ENCODE assay signal across 8 cellular contexts in the genomic region with DNA sequence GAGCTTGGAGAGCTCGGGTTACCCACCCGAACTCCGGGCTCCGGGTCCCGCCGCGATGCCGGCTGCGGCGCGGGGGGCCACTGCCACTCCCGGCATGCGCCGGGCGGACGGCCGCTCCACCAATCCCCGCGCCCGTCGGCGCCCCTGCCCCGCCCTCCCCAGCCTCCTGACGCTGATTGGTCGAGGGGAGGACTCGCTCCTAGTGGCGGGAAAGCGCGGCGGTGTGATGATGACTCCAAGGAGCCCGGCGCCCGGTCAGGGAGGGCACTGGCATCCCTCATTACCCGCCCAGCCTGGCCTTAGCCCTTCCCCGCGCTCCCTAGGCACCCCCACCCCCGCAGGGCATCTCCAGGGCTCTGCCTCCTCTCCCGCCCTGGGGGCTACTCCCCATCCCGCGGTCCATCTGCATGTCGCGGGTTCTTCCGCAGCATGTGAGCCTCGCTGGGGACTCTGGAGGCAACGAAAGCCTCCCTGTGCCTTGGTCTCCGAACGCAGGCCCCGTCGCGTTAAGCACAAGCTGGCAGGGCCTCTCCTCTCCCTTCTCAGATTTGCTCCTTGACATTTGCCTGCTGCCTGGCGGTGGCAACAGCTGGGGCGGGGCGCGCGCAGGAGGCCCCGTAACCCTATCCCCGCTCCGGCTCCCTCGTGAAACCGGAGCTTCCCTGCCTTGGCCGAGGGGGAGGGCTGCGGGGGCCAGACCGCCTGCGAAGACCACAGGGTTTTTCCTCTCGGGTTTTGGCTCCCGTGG. TPM values are rescaled to one million over a fixed set of nuclear protein-coding genes. Genes with fewer than 3 reads are reported as not detected.
DNase-seq lines count a peak whose midpoint lies in the region; ATAC-seq and TF ChIP-seq lines count a peak whose summit lies in the region.

No MANE protein-coding gene starts in this region.

- peak; percentile 4 for DNase-seq in NCI-H187 treated with DMSO at 0.1 percent for 48 hours (lab: John Stamatoyannopoulos, UW)
- DNase-seq in T-helper 2 cell treated with Interferon-gamma antibody and Interleukin-4, amounts not matched to agents 5 μg/mL and 100 μg/mL, for 36 hours (ENCODE audit: low spot score): peak; percentile 83
- DNase-seq in ascending aorta (ENCODE audit: low spot score in 2 of 2): peak; percentile 52 to 91
- peak; percentile 95 for DNase-seq in hepatocyte (ENCODE audit: low spot score)
- peak; percentile 59 for DNase-seq in renal cortical epithelial cell (ENCODE audit: low read depth)
- DNase-seq in vagina (ENCODE audit: extremely low spot score in 2 of 2): no peak

- H3K27ac ChIP-seq in ascending aorta: no peak overlapping the region
- no peak overlapping the region for H3K27ac ChIP-seq in hepatocyte
- no peak overlapping the region for H3K27ac ChIP-seq in vagina

- H3K4me3 ChIP-seq in ascending aorta (peak overlapping the region; percentile 51 to 79), hepatocyte (peak overlapping the region; percentile 51), vagina (peak overlapping the region; percentile 70 to 85)

- H3K4me1 ChIP-seq in ascending aorta: peaks cover 9 to 10% of the 10 kb centered on the region in 2 donors
- peaks cover 13% of the 10 kb centered on the region for H3K4me1 ChIP-seq in hepatocyte (ENCODE audit: insufficient read depth)
- peaks cover 17% of the 10 kb centered on the region for H3K4me1 ChIP-seq in vagina

- peak overlapping the region; percentile 99 for H3K4me2 ChIP-seq in hepatocyte

- no peaks in the 10 kb centered on the region for H4K20me1 ChIP-seq in hepatocyte (ENCODE audit: insufficient read depth, poor library complexity, severe bottlenecking)

- H3K9me2 ChIP-seq in hepatocyte (replicated peaks; ENCODE audit: insufficient read depth): no peaks in the 10 kb centered on the region

- H3K9me3 ChIP-seq in ascending aorta (no peaks in the 10 kb centered on the region), hepatocyte (ENCODE audit: low read depth) (no peaks in the 10 kb centered on the region), vagina (no peaks in the 10 kb centered on the region)

- H3K36me3 ChIP-seq in ascending aorta (no peaks in the 10 kb centered on the region), hepatocyte (replicated peaks; ENCODE audit: insufficient read depth, low read depth) (no peaks in the 10 kb centered on the region), vagina (no peaks in the 10 kb centered on the region)

- intact Hi-C loops in ascending aorta (cut with DNase I) (loop anchor here (1.0 to 2.0 kb wide), 2 partner anchors 45 to 70 kb away; partner anchors contain the start of genes NFATC2IP and RABEP2), vagina (cut with DNase I) (no loop called here)

- peak; percentile 85 for ATAC-seq in HG02884 (IDR thresholded peaks at IDR 0.05; ENCODE audit: unreplicated experiment)

- peak overlapping the region; percentile 70 for H3K27ac Mint-ChIP-seq in T-helper 2 cell treated with Interferon-gamma antibody and Interleukin-4, amounts not matched to agents 5 μg/mL and 100 μg/mL, for 36 hours

- H3K4me1 Mint-ChIP-seq in T-helper 2 cell treated with Interferon-gamma antibody and Interleukin-4, amounts not matched to agents 5 μg/mL and 100 μg/mL, for 36 hours (ENCODE audit: low read depth): peaks cover 18% of the 10 kb centered on the region

- TF ChIP-seq CTCF in ascending aorta (IDR thresholded peaks at IDR 0.05): no peak
- no peak for TF ChIP-seq CTCF in hepatocyte (IDR thresholded peaks at IDR 0.05; ENCODE audit: poor library complexity)
- peak in 1 of 3 experiments; percentile 16 for TF ChIP-seq CTCF in vagina (IDR thresholded peaks at IDR 0.05)

- no peaks in the 10 kb centered on the region for H3K79me2 ChIP-seq in hepatocyte

- H3K9me3 Mint-ChIP-seq in T-helper 2 cell treated with Interferon-gamma antibody and Interleukin-4, amounts not matched to agents 5 μg/mL and 100 μg/mL, for 36 hours: no peaks in the 10 kb centered on the region

- TF ChIP-seq POLR2A in GM15510 (IDR thresholded peaks at IDR 0.05; ENCODE audit: borderline replicate concordance, extremely low read depth, insufficient read length) (peak; percentile 80), vagina (IDR thresholded peaks at IDR 0.05) (no peak)

- no peaks in the 10 kb centered on the region for H3K27me3 ChIP-seq in ascending aorta
- H3K27me3 ChIP-seq in hepatocyte: no peaks in the 10 kb centered on the region
- no peaks in the 10 kb centered on the region for H3K27me3 ChIP-seq in vagina

- peak overlapping the region; percentile 92 for H2AFZ ChIP-seq in hepatocyte

- H3K27me3 Mint-ChIP-seq in T-helper 2 cell treated with Interferon-gamma antibody and Interleukin-4, amounts not matched to agents 5 μg/mL and 100 μg/mL, for 36 hours (ENCODE audit: low read depth): peaks cover 4% of the 10 kb centered on the region

- H3K4me3 Mint-ChIP-seq in T-helper 2 cell treated with Interferon-gamma antibody and Interleukin-4, amounts not matched to agents 5 μg/mL and 100 μg/mL, for 36 hours: peak overlapping the region; percentile 94

- no peaks in the 10 kb centered on the region for H3K36me3 Mint-ChIP-seq in T-helper 2 cell treated with Interferon-gamma antibody and Interleukin-4, amounts not matched to agents 5 μg/mL and 100 μg/mL, for 36 hours (ENCODE audit: low read depth)

- WGBS in hepatocyte (ENCODE audit: low lambda C conversion rate, missing lambda C conversion rate): 1% methylated on average over 57 of the region's 66 CpGs

RNA-seq across cellular contexts. Expression of gene ATP2A1, which starts 1.7 kb away (rescaled TPM):
- total RNA-seq in ascending aorta: not detected
- total RNA-seq in hepatocyte: 0.13 and 0.72 TPM in 2 replicates
- polyA plus RNA-seq in hepatocyte: 0.49 and 2.3 TPM in 2 replicates
- total RNA-seq in renal cortical epithelial cell: 0.10 TPM in 1 of 2 replicates, not detected in the other
- total RNA-seq in vagina: not detected

RNA-seq across cellular contexts. Expression of gene SH2B1, which starts 16.4 kb away (rescaled TPM):
- total RNA-seq in ascending aorta (69.6 TPM), hepatocyte (15.1 and 22.6 TPM in 2 replicates), renal cortical epithelial cell (10.8 and 21.4 TPM in 2 replicates), vagina (28.7 TPM)
- polyA plus RNA-seq in hepatocyte: 25.9 and 29.2 TPM in 2 replicates

RNA-seq across cellular contexts. Expression of gene TUFM, which starts 33.9 kb away (rescaled TPM):
- 92.5 TPM for total RNA-seq in ascending aorta
- total RNA-seq in hepatocyte: 106 and 107 TPM in 2 replicates
- polyA plus RNA-seq in hepatocyte: 214 and 244 TPM in 2 replicates
- 129 and 130 TPM in 2 replicates for total RNA-seq in renal cortical epithelial cell
- total RNA-seq in vagina: 91.6 TPM

RNA-seq across cellular contexts. Expression of gene RABEP2, which starts 45.0 kb away (rescaled TPM):
- total RNA-seq in ascending aorta (64.5 TPM), hepatocyte (27.5 and 37.2 TPM in 2 replicates), renal cortical epithelial cell (33.5 and 52.1 TPM in 2 replicates), vagina (44.7 TPM)
- 25.9 and 30.3 TPM in 2 replicates for polyA plus RNA-seq in hepatocyte

RNA-seq across cellular contexts. Expression of gene CD19, which starts 51.8 kb away (rescaled TPM):
- total RNA-seq in ascending aorta (not detected), hepatocyte (not detected in 2 replicates), renal cortical epithelial cell (not detected in 2 replicates), vagina (not detected)
- polyA plus RNA-seq in hepatocyte: not detected in 2 replicates

Comparison
In these comparisons a context has a peak if more than half of its experiments do, and no peak if none do; other contexts are left out.
1. DNase-seq: peak in NCI-H187 treated with DMSO at 0.1 percent for 48 hours (single experiment), T-helper 2 cell treated with Interferon-gamma antibody and Interleukin-4, amounts not matched to agents 5 μg/mL and 100 μg/mL, for 36 hours (single experiment), ascending aorta (2 of 2), hepatocyte (single experiment) and renal cortical epithelial cell (single experiment); none in vagina (0 of 2).
2. Peak in every context shown above with its lines, with median percentiles within 50 percentile points of each other: H3K4me3 ChIP-seq.